Comparison of ENCODE assay signal across 23 cellular contexts in genomic region chr5:148002471-148002870, GRCh38.
DNase-seq lines count a peak whose midpoint lies in the region; ATAC-seq and TF ChIP-seq lines count a peak whose summit lies in the region.
"Had no signal": no experiment of that assay in that cellular context is flagged by ENCODE, and none has a peak within 500 bp of the region (broad histone marks: within the 10 kb centered on the region; RNA-seq: fewer than 3 reads in every experiment).

No MANE protein-coding gene starts in this region.

- POLR2A ChIA-PET in MCF 10A (lab: Yijun Ruan, JAX) = interaction anchor here (0.6 to 2.4 kb wide), 13 partner anchors 9 to 382 kb away, joined by 3 to 14 read pairs (median 3); no protein-coding TSS in a partner anchor

- H3K9ac ChIP-seq in adipocyte (ENCODE audit: low read length) = no peak overlapping the region

- no peak for ATAC-seq in GM18870 (IDR thresholded peaks at IDR 0.05; ENCODE audit: unreplicated experiment)
- ATAC-seq: HepG2, K562 had no signal

- H3K9me3 ChIP-seq in breast epithelium (peaks cover 15 to 18% of the 10 kb centered on the region in 2 donors), adipocyte (ENCODE audit: control insufficient read depth, low read length) (peaks cover 34% of the 10 kb centered on the region), esophagus squamous epithelium (peaks cover 0 to 27% (median 13%) of the 10 kb centered on the region in 3 donors)

- H3K4me3 ChIP-seq in breast epithelium (no peak overlapping the region), adipocyte (ENCODE audit: low read length) (peak overlapping the region; percentile 23), esophagus squamous epithelium (no peak overlapping the region)
- H3K4me3 ChIP-seq: K562, SK-N-MC had no signal

- peak overlapping the region; percentile 73 for H3K27ac Mint-ChIP-seq in MCF 10A (ENCODE audit: low read depth, unreplicated experiment)
- H3K27ac Mint-ChIP-seq: CD8-positive, alpha-beta memory T cell had no signal

- WGBS in esophagus squamous epithelium, 2 donors = 27 to 59% methylated on average over 3 of the region's 3 CpGs

- H3K9me3 Mint-ChIP-seq in MCF 10A (ENCODE audit: unreplicated experiment) = peaks cover 18% of the 10 kb centered on the region

- in situ Hi-C loops in GM13976 (cut with MboI; ENCODE audit: low sequenced_read_pairs, unreplicated experiment) = no loop called here

- no peaks in the 10 kb centered on the region for H3K36me3 ChIP-seq in breast epithelium
- no peaks in the 10 kb centered on the region for H3K36me3 ChIP-seq in adipocyte (ENCODE audit: control insufficient read depth, insufficient read depth, low read length, severe bottlenecking)
- no peaks in the 10 kb centered on the region for H3K36me3 ChIP-seq in esophagus squamous epithelium

- no peaks in the 10 kb centered on the region for H3K4me1 ChIP-seq in breast epithelium
- no peaks in the 10 kb centered on the region for H3K4me1 ChIP-seq in adipocyte (ENCODE audit: control insufficient read depth, insufficient read depth, low read length)
- peaks cover 0 to 42% (median 0%) of the 10 kb centered on the region in 3 donors for H3K4me1 ChIP-seq in esophagus squamous epithelium

- CTCF ChIA-PET in MCF 10A (lab: Yijun Ruan, JAX) = interaction anchor here (0.6 to 1.4 kb wide), 8 partner anchors 9 to 864 kb away, joined by 3 to 6 read pairs (median 4); no protein-coding TSS in a partner anchor

- TF ChIP-seq POLR2A in breast epithelium (IDR thresholded peaks at IDR 0.05) (no peak), esophagus squamous epithelium (IDR thresholded peaks at IDR 0.05) (no peak)

- H3K27me3 Mint-ChIP-seq in MCF 10A (ENCODE audit: insufficient read depth, unreplicated experiment) = no peaks in the 10 kb centered on the region
- H3K27me3 Mint-ChIP-seq: CD8-positive, alpha-beta memory T cell had no signal

- H3K27ac ChIP-seq in breast epithelium (no peak overlapping the region), esophagus squamous epithelium (peak overlapping the region in 3 of 4 donors; percentile 35 to 55 (median 48))
- H3K27ac ChIP-seq: C4-2B, SK-N-MC had no signal

- DNase-seq in MCF 10A (ENCODE audit: unreplicated experiment) = peak; percentile 97
- DNase-seq in breast epithelium (ENCODE audit: low spot score in 2 of 2) = no peak
- no peak for DNase-seq in adipocyte (ENCODE audit: low read depth)
- DNase-seq in esophagus squamous epithelium (lab: John Stamatoyannopoulos, UW) = no peak
- no peak for DNase-seq in H4 (ENCODE audit: low spot score)
- no peak for DNase-seq in GM13976 (ENCODE audit: low spot score)
- DNase-seq: Calu3; CD8-positive, alpha-beta memory T cell; DMS53; H7; NCI-H1092; NCI-H1436 treated with DMSO at 0.1 percent for 48 hours; NCI-H1930; NCI-H2171; NCI-H524 treated with DMSO at 0.1 percent for 48 hours; OCI-M1; SHP77 treated with DMSO at 0.1 percent for 48 hours; SW 1271 had no signal

- no peaks in the 10 kb centered on the region for H3K27me3 ChIP-seq in breast epithelium
- no peaks in the 10 kb centered on the region for H3K27me3 ChIP-seq in adipocyte (replicated peaks; ENCODE audit: control insufficient read depth, insufficient read depth, low read length)
- no peaks in the 10 kb centered on the region for H3K27me3 ChIP-seq in esophagus squamous epithelium

- peaks cover 13% of the 10 kb centered on the region for H3K36me3 Mint-ChIP-seq in MCF 10A (ENCODE audit: insufficient read depth, unreplicated experiment)

- intact Hi-C loops in MCF 10A (cut with micrococcal nuclease) (no loop called here), breast epithelium (cut with DNase I; ENCODE audit: low total_unique reads) (no loop called here), esophagus squamous epithelium (cut with DNase I) (no loop called here)

- no peak overlapping the region for H3K4me3 Mint-ChIP-seq in MCF 10A (ENCODE audit: unreplicated experiment)
- H3K4me3 Mint-ChIP-seq: CD8-positive, alpha-beta memory T cell had no signal

- TF ChIP-seq CTCF in MCF 10A (IDR thresholded peaks at IDR 0.05; ENCODE audit: unreplicated experiment) = no peak
- no peak for TF ChIP-seq CTCF in breast epithelium (IDR thresholded peaks at IDR 0.05)
- TF ChIP-seq CTCF in esophagus squamous epithelium (IDR thresholded peaks at IDR 0.05) = no peak
- no peak for TF ChIP-seq CTCF in GM13976 (IDR thresholded peaks at IDR 0.05; ENCODE audit: borderline replicate concordance, control extremely low read depth, extremely low read depth, insufficient read depth, missing control alignments)

- peaks cover 19% of the 10 kb centered on the region for H3K4me1 Mint-ChIP-seq in MCF 10A (ENCODE audit: insufficient read depth, unreplicated experiment)
- H3K4me1 Mint-ChIP-seq: CD8-positive, alpha-beta memory T cell had no signal

- BruUV-seq in MCF 10A (replicated peaks; lab: Mats Ljungman, UMichigan) = no TSS peak

Comparison
In these comparisons a context has a peak if more than half of its experiments do, and no peak if none do; other contexts are left out.
1. H3K27ac ChIP-seq: peak in esophagus squamous epithelium (3 of 4); none in breast epithelium (0 of 2).